ENCODE assay signal across 1 cellular context in the genomic region with DNA sequence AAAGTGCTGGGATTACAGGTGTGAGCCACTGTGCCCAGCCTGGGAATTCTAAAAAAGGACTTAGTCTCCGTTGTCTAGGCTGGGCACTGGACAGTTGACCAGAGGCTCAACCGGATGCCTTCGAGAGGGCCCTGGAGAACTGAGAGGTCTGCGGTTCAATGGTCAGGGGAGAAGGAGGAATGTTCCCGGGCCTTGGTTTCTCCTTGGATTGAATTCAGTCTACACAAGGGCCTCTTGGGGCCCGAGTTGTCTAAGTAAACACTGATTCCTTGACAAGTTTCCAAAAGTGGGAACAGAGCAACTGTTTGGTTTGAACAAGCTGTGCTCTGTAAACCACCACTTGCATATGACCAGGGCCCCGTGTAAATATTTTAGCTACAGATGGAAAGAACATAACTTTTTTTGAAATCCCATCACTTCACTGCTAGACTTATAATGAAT.
TF ChIP-seq lines count a peak whose summit lies in the region.

No MANE protein-coding gene starts in this region.

TF ChIP-seq in GM23338, 12 proteins besides CTCF, POLR2A, EP300 and RAD21 (continued from another document):
- TF ChIP-seq, protein P1, sequence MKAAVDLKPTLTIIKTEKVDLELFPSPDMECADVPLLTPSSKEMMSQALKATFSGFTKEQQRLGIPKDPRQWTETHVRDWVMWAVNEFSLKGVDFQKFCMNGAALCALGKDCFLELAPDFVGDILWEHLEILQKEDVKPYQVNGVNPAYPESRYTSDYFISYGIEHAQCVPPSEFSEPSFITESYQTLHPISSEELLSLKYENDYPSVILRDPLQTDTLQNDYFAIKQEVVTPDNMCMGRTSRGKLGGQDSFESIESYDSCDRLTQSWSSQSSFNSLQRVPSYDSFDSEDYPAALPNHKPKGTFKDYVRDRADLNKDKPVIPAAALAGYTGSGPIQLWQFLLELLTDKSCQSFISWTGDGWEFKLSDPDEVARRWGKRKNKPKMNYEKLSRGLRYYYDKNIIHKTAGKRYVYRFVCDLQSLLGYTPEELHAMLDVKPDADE (IDR thresholded peaks at IDR 0.05), result no peak
- TF ChIP-seq ZNF331 (CRISPR knock-in tag; IDR thresholded peaks at IDR 0.05; ENCODE audit: low read depth) (no peak), POLR2AphosphoS5 (IDR thresholded peaks at IDR 0.05; ENCODE audit: low read depth) (no peak), EZH2 (IDR thresholded peaks at IDR 0.05; ENCODE audit: low read depth, unreplicated experiment) (no peak), NANOG (IDR thresholded peaks at IDR 0.05; ENCODE audit: borderline replicate concordance) (no peak), CREB1 (CRISPR knock-in tag; IDR thresholded peaks at IDR 0.05; ENCODE audit: low read depth) (no peak), EZH2phosphoT487 (IDR thresholded peaks at IDR 0.05; ENCODE audit: unreplicated experiment) (no peak), JUNB (IDR thresholded peaks at IDR 0.05; ENCODE audit: unreplicated experiment) (no peak), STAT1 (IDR thresholded peaks at IDR 0.05; ENCODE audit: unreplicated experiment) (no peak)
- TF ChIP-seq, protein P2, sequence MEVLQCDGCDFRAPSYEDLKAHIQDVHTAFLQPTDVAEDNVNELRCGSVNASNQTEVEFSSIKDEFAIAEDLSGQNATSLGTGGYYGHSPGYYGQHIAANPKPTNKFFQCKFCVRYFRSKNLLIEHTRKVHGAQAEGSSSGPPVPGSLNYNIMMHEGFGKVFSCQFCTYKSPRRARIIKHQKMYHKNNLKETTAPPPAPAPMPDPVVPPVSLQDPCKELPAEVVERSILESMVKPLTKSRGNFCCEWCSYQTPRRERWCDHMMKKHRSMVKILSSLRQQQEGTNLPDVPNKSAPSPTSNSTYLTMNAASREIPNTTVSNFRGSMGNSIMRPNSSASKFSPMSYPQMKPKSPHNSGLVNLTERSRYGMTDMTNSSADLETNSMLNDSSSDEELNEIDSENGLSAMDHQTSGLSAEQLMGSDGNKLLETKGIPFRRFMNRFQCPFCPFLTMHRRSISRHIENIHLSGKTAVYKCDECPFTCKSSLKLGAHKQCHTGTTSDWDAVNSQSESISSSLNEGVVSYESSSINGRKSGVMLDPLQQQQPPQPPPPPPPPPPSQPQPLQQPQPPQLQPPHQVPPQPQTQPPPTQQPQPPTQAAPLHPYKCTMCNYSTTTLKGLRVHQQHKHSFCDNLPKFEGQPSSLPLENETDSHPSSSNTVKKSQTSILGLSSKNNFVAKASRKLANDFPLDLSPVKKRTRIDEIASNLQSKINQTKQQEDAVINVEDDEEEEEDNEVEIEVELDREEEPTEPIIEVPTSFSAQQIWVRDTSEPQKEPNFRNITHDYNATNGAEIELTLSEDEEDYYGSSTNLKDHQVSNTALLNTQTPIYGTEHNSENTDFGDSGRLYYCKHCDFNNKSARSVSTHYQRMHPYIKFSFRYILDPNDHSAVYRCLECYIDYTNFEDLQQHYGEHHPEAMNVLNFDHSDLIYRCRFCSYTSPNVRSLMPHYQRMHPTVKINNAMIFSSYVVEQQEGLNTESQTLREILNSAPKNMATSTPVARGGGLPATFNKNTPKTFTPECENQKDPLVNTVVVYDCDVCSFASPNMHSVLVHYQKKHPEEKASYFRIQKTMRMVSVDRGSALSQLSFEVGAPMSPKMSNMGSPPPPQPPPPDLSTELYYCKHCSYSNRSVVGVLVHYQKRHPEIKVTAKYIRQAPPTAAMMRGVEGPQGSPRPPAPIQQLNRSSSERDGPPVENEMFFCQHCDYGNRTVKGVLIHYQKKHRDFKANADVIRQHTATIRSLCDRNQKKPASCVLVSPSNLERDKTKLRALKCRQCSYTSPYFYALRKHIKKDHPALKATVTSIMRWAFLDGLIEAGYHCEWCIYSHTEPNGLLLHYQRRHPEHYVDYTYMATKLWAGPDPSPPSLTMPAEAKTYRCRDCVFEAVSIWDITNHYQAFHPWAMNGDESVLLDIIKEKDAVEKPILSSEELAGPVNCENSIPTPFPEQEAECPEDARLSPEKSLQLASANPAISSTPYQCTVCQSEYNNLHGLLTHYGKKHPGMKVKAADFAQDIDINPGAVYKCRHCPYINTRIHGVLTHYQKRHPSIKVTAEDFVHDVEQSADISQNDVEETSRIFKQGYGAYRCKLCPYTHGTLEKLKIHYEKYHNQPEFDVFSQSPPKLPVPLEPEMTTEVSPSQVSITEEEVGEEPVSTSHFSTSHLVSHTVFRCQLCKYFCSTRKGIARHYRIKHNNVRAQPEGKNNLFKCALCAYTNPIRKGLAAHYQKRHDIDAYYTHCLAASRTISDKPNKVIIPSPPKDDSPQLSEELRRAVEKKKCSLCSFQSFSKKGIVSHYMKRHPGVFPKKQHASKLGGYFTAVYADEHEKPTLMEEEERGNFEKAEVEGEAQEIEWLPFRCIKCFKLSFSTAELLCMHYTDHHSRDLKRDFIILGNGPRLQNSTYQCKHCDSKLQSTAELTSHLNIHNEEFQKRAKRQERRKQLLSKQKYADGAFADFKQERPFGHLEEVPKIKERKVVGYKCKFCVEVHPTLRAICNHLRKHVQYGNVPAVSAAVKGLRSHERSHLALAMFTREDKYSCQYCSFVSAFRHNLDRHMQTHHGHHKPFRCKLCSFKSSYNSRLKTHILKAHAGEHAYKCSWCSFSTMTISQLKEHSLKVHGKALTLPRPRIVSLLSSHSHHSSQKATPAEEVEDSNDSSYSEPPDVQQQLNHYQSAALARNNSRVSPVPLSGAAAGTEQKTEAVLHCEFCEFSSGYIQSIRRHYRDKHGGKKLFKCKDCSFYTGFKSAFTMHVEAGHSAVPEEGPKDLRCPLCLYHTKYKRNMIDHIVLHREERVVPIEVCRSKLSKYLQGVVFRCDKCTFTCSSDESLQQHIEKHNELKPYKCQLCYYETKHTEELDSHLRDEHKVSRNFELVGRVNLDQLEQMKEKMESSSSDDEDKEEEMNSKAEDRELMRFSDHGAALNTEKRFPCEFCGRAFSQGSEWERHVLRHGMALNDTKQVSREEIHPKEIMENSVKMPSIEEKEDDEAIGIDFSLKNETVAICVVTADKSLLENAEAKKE (CRISPR knock-in tag; IDR thresholded peaks at IDR 0.05), result no peak
